Comparison of ENCODE assay signal across 18 cellular contexts in the genomic region with DNA sequence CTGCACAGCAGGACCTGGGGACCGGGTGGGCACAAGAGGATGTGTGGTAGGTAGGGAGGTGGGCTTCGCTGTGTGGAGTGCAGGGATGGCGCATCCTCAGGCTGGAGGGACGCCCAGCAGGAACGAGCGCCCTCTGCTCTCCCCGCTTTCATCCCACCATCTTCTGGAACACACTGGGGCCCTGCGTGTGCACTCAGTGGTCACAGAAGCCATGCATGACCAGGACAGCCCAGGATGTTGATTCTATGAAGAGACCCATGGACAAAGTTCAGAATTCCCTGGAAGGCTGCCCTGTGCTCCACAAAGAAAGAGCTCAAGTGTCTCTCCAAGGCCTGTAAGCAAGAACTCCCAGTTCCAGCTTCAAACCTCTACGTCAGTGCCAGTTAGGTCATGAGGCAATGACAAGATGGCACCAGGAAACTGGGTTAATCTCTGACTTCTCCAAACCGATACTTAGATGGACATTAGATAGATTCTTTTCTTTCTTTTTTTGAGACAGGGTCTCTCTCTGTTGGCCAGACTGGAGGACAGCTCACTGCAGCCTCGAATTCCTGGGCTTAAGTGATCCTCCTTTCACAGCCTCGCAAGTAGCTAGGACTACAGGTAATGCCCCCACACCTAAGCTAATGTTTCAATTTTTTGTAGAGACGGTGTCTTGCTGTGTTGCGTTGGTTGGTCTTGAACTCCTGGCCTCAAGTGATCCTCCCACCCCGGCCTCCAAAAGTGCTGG. TPM values are rescaled to one million over a fixed set of nuclear protein-coding genes. Genes with fewer than 3 reads are reported as not detected.
DNase-seq lines count a peak whose midpoint lies in the region; ATAC-seq, FAIRE-seq and TF ChIP-seq lines count a peak whose summit lies in the region.
"Had no signal": no experiment of that assay in that cellular context is flagged by ENCODE, and none has a peak within 500 bp of the region (broad histone marks: within the 10 kb centered on the region; RNA-seq: fewer than 3 reads in every experiment).

No MANE protein-coding gene starts in this region.

- no peak for TF ChIP-seq RAD21 in H1 (IDR thresholded peaks at IDR 0.05 in 1 of 2, conservative IDR thresholded peaks at IDR 0.05 in 1 of 2; ENCODE audit: low read depth in 2 of 2, low read length in 2 of 2)

- H3K9me3 ChIP-seq in H1 (ENCODE audit: insufficient read depth in 2 of 2, low read depth in 1 of 2, low read length in 1 of 2): no peaks in the 10 kb centered on the region
- H3K9me3 ChIP-seq in neuronal stem cell (replicated peaks in 1 of 2; ENCODE audit: control insufficient read depth in 2 of 2, insufficient read depth in 1 of 2, low read depth in 1 of 2, low read length in 2 of 2): no peaks in the 10 kb centered on the region
- H3K9me3 ChIP-seq in HAP-1: no peaks in the 10 kb centered on the region
- H3K9me3 ChIP-seq: neutrophil had no signal

- H3K27me3 Mint-ChIP-seq in activated CD8-positive, alpha-beta memory T cell treated with anti-CD3 and anti-CD28 coated beads, Interleukin-2, amount 10 ng/mL, durations not matched to agents 7 days and 5 days: no peaks in the 10 kb centered on the region
- no peaks in the 10 kb centered on the region for H3K27me3 Mint-ChIP-seq in type B pancreatic cell
- H3K27me3 Mint-ChIP-seq: activated CD4-positive, alpha-beta memory T cell treated with anti-CD3 and anti-CD28 coated beads, Interleukin-2, amount 10 ng/mL, durations not matched to agents 7 days and 5 days; CD8-positive, alpha-beta memory T cell had no signal

- TF ChIP-seq POLR2A in H1 (IDR thresholded peaks at IDR 0.05; ENCODE audit: control extremely low read depth in 1 of 2, low read depth in 2 of 2, low read length in 2 of 2): no peak

- no peak overlapping the region for H3K14ac ChIP-seq in H1 (ENCODE audit: insufficient read length)
- peak overlapping the region; percentile 38 for H3K14ac ChIP-seq in neuronal stem cell (ENCODE audit: low read length)

- TF ChIP-seq CTCF in H1 (IDR thresholded peaks at IDR 0.05; ENCODE audit: control extremely low read depth in 1 of 3, insufficient read depth in 1 of 3, low read depth in 1 of 3, low read length in 3 of 3) (no peak), type B pancreatic cell (conservative IDR thresholded peaks at IDR 0.05) (no peak)

- H3K56ac ChIP-seq in H1 (replicated peaks; ENCODE audit: insufficient read length, low read depth, low read length): no peak overlapping the region

- CTCF ChIA-PET in activated CD8-positive, alpha-beta memory T cell treated with anti-CD3 and anti-CD28 coated beads, Interleukin-2, amount 10 ng/mL, durations not matched to agents 7 days and 5 days (lab: Charles Lee): no interaction called here
- CTCF ChIA-PET in H1 (lab: Charles Lee; ENCODE audit: partially characterized antibody): interaction anchor here (1.1 to 4.4 kb wide), 4 partner anchors 10 to 308 kb away, joined by 3 to 19 read pairs (median 10); no protein-coding TSS in a partner anchor

- peaks cover 0 to 18% (median 9%) of the 10 kb centered on the region in 4 experiments; a peak in 6 of 7 replicates for H3K4me1 ChIP-seq in H1 (replicated peaks in 1 of 4; ENCODE audit: control insufficient read depth in 3 of 4, insufficient read depth in 4 of 4, low read length in 3 of 4)
- H3K4me1 ChIP-seq in neuronal stem cell (ENCODE audit: control insufficient read depth in 2 of 2, insufficient read depth in 1 of 2, low read depth in 1 of 2, low read length in 2 of 2): peaks cover 8% of the 10 kb centered on the region in 2 donors
- H3K4me1 ChIP-seq in HAP-1: 0 out of 2 replicates have a peak, but pooled peaks cover 5% of the 10 kb centered on the region

- H4K91ac ChIP-seq in H1 (replicated peaks; ENCODE audit: insufficient read length, low read length) (no peak overlapping the region), neuronal stem cell (ENCODE audit: low read depth, low read length, poor library complexity) (no peak overlapping the region)

- WGBS in H1 (ENCODE audit: extremely low coverage in 1 of 2, insufficient coverage in 1 of 2, insufficient read length in 1 of 2, insufficient replicate concordance in 2 of 2, low coverage in 1 of 2, low lambda C conversion rate in 2 of 2, missing lambda C conversion rate in 1 of 2), 2 experiments: 85% methylated on average over 15 of the region's 15 CpGs; no CpG with 5 or more reads in 1 of the 2 experiments
- no CpG with 5 or more reads among the region's 15 CpGs for WGBS in neuronal stem cell (ENCODE audit: extremely low coverage in 2 of 2, insufficient read length in 2 of 2, insufficient replicate concordance in 1 of 2), 2 donors

- no peak for ATAC-seq in activated CD8-positive, alpha-beta memory T cell treated with anti-CD3 and anti-CD28 coated beads, Interleukin-2, amount 10 ng/mL, durations not matched to agents 7 days and 5 days
- ATAC-seq in HG02642 (IDR thresholded peaks at IDR 0.05; ENCODE audit: poor library complexity, unreplicated experiment): no peak

- FAIRE-seq in H1 (lab: Jason Lieb, UNC): no peak
- FAIRE-seq: A204.1, RCC 7860 had no signal

- H3K4me3 ChIP-seq in H1 (ENCODE audit: extremely low read depth in 1 of 4, insufficient read depth in 2 of 4, low read depth in 3 of 4, low read length in 4 of 4) (no peak overlapping the region), neuronal stem cell (ENCODE audit: low read length in 2 of 2) (no peak overlapping the region), HAP-1 (no peak overlapping the region)

- no peak overlapping the region for H2BK15ac ChIP-seq in H1 (ENCODE audit: low read length)
- H2BK15ac ChIP-seq in neuronal stem cell (ENCODE audit: low read length): peak overlapping the region; percentile 49

- no peak overlapping the region for H2BK12ac ChIP-seq in H1 (ENCODE audit: low read depth, low read length)
- H2BK12ac ChIP-seq in neuronal stem cell (ENCODE audit: low read length): no peak overlapping the region

- H3K36me3 ChIP-seq in H1 (ENCODE audit: control insufficient read depth in 2 of 4, insufficient read depth in 4 of 4, low read length in 3 of 4) (no peaks in the 10 kb centered on the region; a peak in 1 of 8 replicates), neuronal stem cell (replicated peaks in 1 of 2; ENCODE audit: control insufficient read depth in 2 of 2, insufficient read depth in 2 of 2, low read length in 2 of 2) (peaks cover 5 to 34% of the 10 kb centered on the region in 2 donors), HAP-1 (replicated peaks) (peaks cover 9% of the 10 kb centered on the region)

- POLR2A ChIA-PET in H1 (lab: Charles Lee; ENCODE audit: partially characterized antibody): interaction anchor here (1.5 kb wide), 1 partner anchor 35 kb away, joined by 3 read pairs; no protein-coding TSS in a partner anchor

- H4K8ac ChIP-seq in H1 (ENCODE audit: extremely low read depth, insufficient read depth, low read length): peak overlapping the region; percentile 62; the same call in 1 of the 2 replicates
- no peak overlapping the region for H4K8ac ChIP-seq in neuronal stem cell (ENCODE audit: low read depth, low read length)

- H3K9ac ChIP-seq in H1 (replicated peaks in 1 of 4; ENCODE audit: extremely low read depth in 1 of 4, low read depth in 3 of 4, low read length in 3 of 4) (no peak overlapping the region), neuronal stem cell (ENCODE audit: low read depth, low read length, poor library complexity) (no peak overlapping the region)

- H2AFZ ChIP-seq in H1 (ENCODE audit: low read length) (no peak overlapping the region), neuronal stem cell (ENCODE audit: low read length) (no peak overlapping the region)

- H3K27ac ChIP-seq in H1 (ENCODE audit: low read depth, low read length) (no peak overlapping the region), neuronal stem cell (replicated peaks; ENCODE audit: low read length) (no peak overlapping the region)

- peaks cover 3% of the 10 kb centered on the region for H3K36me3 Mint-ChIP-seq in activated CD8-positive, alpha-beta memory T cell treated with anti-CD3 and anti-CD28 coated beads, Interleukin-2, amount 10 ng/mL, durations not matched to agents 7 days and 5 days
- peaks cover 4% of the 10 kb centered on the region for H3K36me3 Mint-ChIP-seq in type B pancreatic cell

- H3K27me3 ChIP-seq in H1 (replicated peaks in 1 of 4; ENCODE audit: control insufficient read depth in 3 of 4, extremely low read depth in 1 of 4, insufficient read depth in 3 of 4, low read length in 3 of 4): peaks cover 6 to 24% (median 19%) of the 10 kb centered on the region in 4 experiments
- peaks cover 0 to 18% (median 7%) of the 10 kb centered on the region in 3 experiments for H3K27me3 ChIP-seq in neuronal stem cell (ENCODE audit: control insufficient read depth in 3 of 3, insufficient read depth in 3 of 3, low read depth in 1 of 3, low read length in 3 of 3)
- no peaks in the 10 kb centered on the region for H3K27me3 ChIP-seq in HAP-1 (ENCODE audit: low read depth)

- H3K23me2 ChIP-seq in H1 (ENCODE audit: low read depth, low read length): peaks cover 14% of the 10 kb centered on the region; the same call in 1 of the 2 replicates

- H3K18ac ChIP-seq in H1 (ENCODE audit: extremely low read depth, low read length): no peak overlapping the region
- peak overlapping the region; percentile 57 for H3K18ac ChIP-seq in neuronal stem cell (ENCODE audit: low read length)

- H2BK20ac ChIP-seq in H1 (ENCODE audit: low read length): no peak overlapping the region

- H3K9me3 Mint-ChIP-seq in activated CD8-positive, alpha-beta memory T cell treated with anti-CD3 and anti-CD28 coated beads, Interleukin-2, amount 10 ng/mL, durations not matched to agents 7 days and 5 days (ENCODE audit: low read depth): no peaks in the 10 kb centered on the region
- H3K9me3 Mint-ChIP-seq in type B pancreatic cell: no peaks in the 10 kb centered on the region
- H3K9me3 Mint-ChIP-seq: activated CD4-positive, alpha-beta memory T cell treated with anti-CD3 and anti-CD28 coated beads, Interleukin-2, amount 10 ng/mL, durations not matched to agents 7 days and 5 days; activated T-helper 1 cell treated with anti-CD3 and anti-CD28 coated beads, Interleukin-12 subunit alpha, Interleukin-12 subunit beta, Interleukin-2, Interleukin-4 antibody, amounts not matched to agents 30 ng/mL and 10 ng/mL and 1 ng/mL, durations not matched to agents 14 hours and 24 hours and 36 hours; CD8-positive, alpha-beta memory T cell had no signal

- H3K4me2 ChIP-seq in H1 (ENCODE audit: insufficient read depth in 1 of 2, low read depth in 2 of 2, low read length in 2 of 2): no peak overlapping the region
- no peak overlapping the region for H3K4me2 ChIP-seq in neuronal stem cell (ENCODE audit: insufficient read depth, low read length, poor library complexity, severe bottlenecking)

- no peak overlapping the region for H2AK5ac ChIP-seq in H1 (ENCODE audit: low read depth, low read length)
- no peak overlapping the region for H2AK5ac ChIP-seq in neuronal stem cell (ENCODE audit: low read depth, low read length)

- H3K4ac ChIP-seq in H1 (replicated peaks; ENCODE audit: insufficient read length, low read depth, low read length): no peak overlapping the region
- no peak overlapping the region for H3K4ac ChIP-seq in neuronal stem cell (ENCODE audit: low read length)

- H2BK5ac ChIP-seq in H1 (ENCODE audit: low read depth, low read length) (no peak overlapping the region), neuronal stem cell (ENCODE audit: low read length) (peak overlapping the region; percentile 13)

- peaks cover 5 to 15% of the 10 kb centered on the region in 2 experiments for H4K20me1 ChIP-seq in H1 (replicated peaks in 1 of 2; ENCODE audit: control insufficient read depth in 1 of 2, insufficient read depth in 2 of 2, low read length in 2 of 2)

- no peak overlapping the region for H3K23ac ChIP-seq in H1 (ENCODE audit: insufficient read length)
- no peak overlapping the region for H3K23ac ChIP-seq in neuronal stem cell (ENCODE audit: low read depth, low read length, poor library complexity)

- H2BK120ac ChIP-seq in H1 (replicated peaks; ENCODE audit: low read depth, low read length) (no peak overlapping the region), neuronal stem cell (ENCODE audit: low read depth, low read length) (no peak overlapping the region)

- no peak for TF ChIP-seq EP300 in H1 (IDR thresholded peaks at IDR 0.05; ENCODE audit: borderline replicate concordance in 1 of 2, low read depth in 2 of 2, low read length in 2 of 2)

- in situ Hi-C loops in HAP-1 (cut with MboI; ENCODE audit: low sequenced_read_pairs): no loop called here

- peaks cover 3% of the 10 kb centered on the region; the same call in 1 of the 2 replicates for H3K79me1 ChIP-seq in H1 (ENCODE audit: low read depth, low read length)
- peaks cover 8% of the 10 kb centered on the region for H3K79me1 ChIP-seq in neuronal stem cell (ENCODE audit: low read depth, low read length)

- no peak overlapping the region for H3K27ac Mint-ChIP-seq in activated CD8-positive, alpha-beta memory T cell treated with anti-CD3 and anti-CD28 coated beads, Interleukin-2, amount 10 ng/mL, durations not matched to agents 7 days and 5 days
- H3K27ac Mint-ChIP-seq in type B pancreatic cell: peak overlapping the region; percentile 26
- H3K27ac Mint-ChIP-seq: activated CD4-positive, alpha-beta memory T cell treated with anti-CD3 and anti-CD28 coated beads, Interleukin-2, amount 10 ng/mL, durations not matched to agents 7 days and 5 days; activated T-helper 1 cell treated with anti-CD3 and anti-CD28 coated beads, Interleukin-12 subunit alpha, Interleukin-12 subunit beta, Interleukin-2, Interleukin-4 antibody, amounts not matched to agents 30 ng/mL and 10 ng/mL and 1 ng/mL, durations not matched to agents 14 hours and 24 hours and 36 hours had no signal

- H3K79me2 ChIP-seq in H1 (ENCODE audit: control insufficient read depth in 1 of 2, insufficient read depth in 2 of 2, low read length in 2 of 2): peaks cover 0 to 6% of the 10 kb centered on the region in 2 experiments; a peak in 1 of 4 replicates

- H3K4me1 Mint-ChIP-seq in activated CD8-positive, alpha-beta memory T cell treated with anti-CD3 and anti-CD28 coated beads, Interleukin-2, amount 10 ng/mL, durations not matched to agents 7 days and 5 days: peaks cover 28% of the 10 kb centered on the region
- H3K4me1 Mint-ChIP-seq in type B pancreatic cell (ENCODE audit: unreplicated experiment): peaks cover 28% of the 10 kb centered on the region

- peak; percentile 20 for DNase-seq in activated CD8-positive, alpha-beta memory T cell treated with anti-CD3 and anti-CD28 coated beads, Interleukin-2, amount 50 U/mL, for 48 hours
- DNase-seq in activated CD8-positive, alpha-beta memory T cell treated with anti-CD3 and anti-CD28 coated beads, Interleukin-2, amount 10 ng/mL, durations not matched to agents 7 days and 5 days: no peak
- DNase-seq in H1 (ENCODE audit: low read depth in 1 of 2, low spot score in 2 of 2) (no peak), neuronal stem cell (ENCODE audit: low spot score) (no peak), type B pancreatic cell (ENCODE audit: extremely low spot score, unreplicated experiment) (peak; percentile 49), HAP-1 (ENCODE audit: low spot score in 2 of 2) (no peak), NCI-H2081 (lab: John Stamatoyannopoulos, UW) (no peak)
- DNase-seq: activated CD4-positive, alpha-beta memory T cell treated with anti-CD3 and anti-CD28 coated beads, Interleukin-2, amount 10 ng/mL, durations not matched to agents 7 days and 5 days; CD8-positive, alpha-beta memory T cell; KBM-7; NCI-H1092 treated with DMSO at 0.1 percent for 48 hours; NCI-H2171 treated with DMSO at 0.1 percent for 48 hours; stimulated activated CD4-positive, alpha-beta T cell treated with anti-CD3 and anti-CD28 coated beads, Interleukin-4, amount 100 ng/mL, for 1 hour had no signal

- H4K5ac ChIP-seq in H1 (ENCODE audit: insufficient read length, low read depth, low read length): no peak overlapping the region

- no peak overlapping the region for H3K4me3 Mint-ChIP-seq in activated CD8-positive, alpha-beta memory T cell treated with anti-CD3 and anti-CD28 coated beads, Interleukin-2, amount 10 ng/mL, durations not matched to agents 7 days and 5 days
- peak overlapping the region; percentile 70 for H3K4me3 Mint-ChIP-seq in type B pancreatic cell
- H3K4me3 Mint-ChIP-seq: activated CD4-positive, alpha-beta memory T cell treated with anti-CD3 and anti-CD28 coated beads, Interleukin-2, amount 10 ng/mL, durations not matched to agents 7 days and 5 days had no signal

RNA-seq across cellular contexts. Expression of gene SLC66A2, which starts 3.4 kb away (rescaled TPM):
- total RNA-seq in activated CD8-positive, alpha-beta memory T cell treated with anti-CD3 and anti-CD28 coated beads, Interleukin-2, amount 10 ng/mL, durations not matched to agents 7 days and 5 days: 10 to 100 TPM; 23.4 TPM
- 11.6 and 15.0 TPM in 2 replicates for total RNA-seq in H1 (2021; fragmentation: NEBNext Ultra II Directional; extraction: Animal tissue kit (Norgen Biotek cat#: 25700))
- 18.9 and 27.7 TPM in 2 replicates for polyA plus RNA-seq in H1 (2011; rRNA removed)
- 19.7 TPM for polyA plus RNA-seq in H1 (2011; cell fraction: cytosol; rRNA removed)
- 43.4 TPM for polyA plus RNA-seq in H1 (2011; cell fraction: nucleus; rRNA removed)
- polyA plus RNA-seq in H1 (2012, experiment 1 of 2): 12.3 to 18.5 TPM (median 17.5 TPM) in 4 replicates
- 14.0 TPM for polyA plus RNA-seq in H1 (2012, experiment 2 of 2)
- 8.8 TPM for polyA plus RNA-seq in H1 (2013, experiment 1 of 2)
- 9.4 TPM for polyA plus RNA-seq in H1 (2013, experiment 2 of 2)
- polyA minus RNA-seq in H1 (2011; rRNA and poly(A)+ RNA removed): 6.2 and 9.1 TPM in 2 replicates
- polyA minus RNA-seq in H1 (2011; cell fraction: cytosol; rRNA and poly(A)+ RNA removed): 9.5 TPM
- polyA minus RNA-seq in H1 (2011; cell fraction: nucleus; rRNA and poly(A)+ RNA removed): 12.7 TPM
- polyA plus RNA-seq in neuronal stem cell (2013, experiment 1 of 2): 19.1 TPM
- 18.6 TPM for polyA plus RNA-seq in neuronal stem cell (2013, experiment 2 of 2)
- total RNA-seq in type B pancreatic cell (ENCODE audit: low replicate concordance): 39.3 and 39.7 TPM in 2 replicates

RNA-seq across cellular contexts. Expression of gene HSBP1L1, which starts 16.4 kb away (rescaled TPM):
- total RNA-seq in activated CD8-positive, alpha-beta memory T cell treated with anti-CD3 and anti-CD28 coated beads, Interleukin-2, amount 10 ng/mL, durations not matched to agents 7 days and 5 days: 1 to 10 TPM; 1.1 to 5.0 TPM
- 0.69 and 1.0 TPM in 2 replicates for total RNA-seq in H1 (2021; fragmentation: NEBNext Ultra II Directional; extraction: Animal tissue kit (Norgen Biotek cat#: 25700))
- polyA plus RNA-seq in H1 (2011; rRNA removed): 1.3 and 1.4 TPM in 2 replicates
- 1.8 TPM for polyA plus RNA-seq in H1 (2011; cell fraction: cytosol; rRNA removed)
- polyA plus RNA-seq in H1 (2011; cell fraction: nucleus; rRNA removed): 1.5 TPM
- 2.7 to 4.2 TPM (median 4.0 TPM) in 4 replicates for polyA plus RNA-seq in H1 (2012, experiment 1 of 2)
- polyA plus RNA-seq in H1 (2012, experiment 2 of 2): 1.6 TPM
- polyA plus RNA-seq in H1 (2013, experiment 1 of 2): 1.1 TPM
- polyA plus RNA-seq in H1 (2013, experiment 2 of 2): 1.3 TPM
- polyA minus RNA-seq in H1 (2011; rRNA and poly(A)+ RNA removed): 0.20 and 0.47 TPM in 2 replicates
- polyA minus RNA-seq in H1 (2011; cell fraction: cytosol; rRNA and poly(A)+ RNA removed): not detected
- polyA minus RNA-seq in H1 (2011; cell fraction: nucleus; rRNA and poly(A)+ RNA removed): 1.00 TPM
- polyA plus RNA-seq in neuronal stem cell (2013, experiment 1 of 2): 2.1 TPM
- polyA plus RNA-seq in neuronal stem cell (2013, experiment 2 of 2): 2.0 TPM
- total RNA-seq in type B pancreatic cell (ENCODE audit: low replicate concordance): 9.9 and 25.0 TPM in 2 replicates

RNA-seq across cellular contexts. Expression of gene TXNL4A, which starts 40.3 kb away (rescaled TPM):
- total RNA-seq in activated CD8-positive, alpha-beta memory T cell treated with anti-CD3 and anti-CD28 coated beads, Interleukin-2, amount 10 ng/mL, durations not matched to agents 7 days and 5 days: 100 to 1,000 TPM; 140 to 151 TPM
- 160 and 169 TPM in 2 replicates for total RNA-seq in H1 (2021; fragmentation: NEBNext Ultra II Directional; extraction: Animal tissue kit (Norgen Biotek cat#: 25700))
- 181 and 197 TPM in 2 replicates for polyA plus RNA-seq in H1 (2011; rRNA removed)
- 144 TPM for polyA plus RNA-seq in H1 (2011; cell fraction: cytosol; rRNA removed)
- 89.2 TPM for polyA plus RNA-seq in H1 (2011; cell fraction: nucleus; rRNA removed)
- 150 to 155 TPM (median 153 TPM) in 4 replicates for polyA plus RNA-seq in H1 (2012, experiment 1 of 2)
- 187 TPM for polyA plus RNA-seq in H1 (2012, experiment 2 of 2)
- polyA plus RNA-seq in H1 (2013, experiment 1 of 2): 133 TPM
- 141 TPM for polyA plus RNA-seq in H1 (2013, experiment 2 of 2)
- 35.3 and 42.5 TPM in 2 replicates for polyA minus RNA-seq in H1 (2011; rRNA and poly(A)+ RNA removed)
- polyA minus RNA-seq in H1 (2011; cell fraction: cytosol; rRNA and poly(A)+ RNA removed): 59.7 TPM
- polyA minus RNA-seq in H1 (2011; cell fraction: nucleus; rRNA and poly(A)+ RNA removed): 33.6 TPM
- 113 TPM for polyA plus RNA-seq in neuronal stem cell (2013, experiment 1 of 2)
- 115 TPM for polyA plus RNA-seq in neuronal stem cell (2013, experiment 2 of 2)
- total RNA-seq in type B pancreatic cell (ENCODE audit: low replicate concordance): 103 and 126 TPM in 2 replicates

Comparison
In these comparisons a context has a peak if more than half of its experiments do, and no peak if none do; other contexts are left out.
1. DNase-seq: peak in activated CD8-positive, alpha-beta memory T cell treated with anti-CD3 and anti-CD28 coated beads, Interleukin-2, amount 50 U/mL, for 48 hours (single experiment) and type B pancreatic cell (single experiment); none in activated CD8-positive, alpha-beta memory T cell treated with anti-CD3 and anti-CD28 coated beads, Interleukin-2, amount 10 ng/mL, durations not matched to agents 7 days and 5 days (single experiment), H1 (0 of 2), neuronal stem cell (single experiment), HAP-1 (0 of 2) and NCI-H2081 (0 of 2).